Comparison of ENCODE assay signal across 1 cellular context in genomic region chr11:2916892-2917645, GRCh38.
A peak's percentile ranks its signal among the peaks of the same experiment; 100 is the strongest.
TF ChIP-seq lines count a peak whose summit lies in the region.

No MANE protein-coding gene starts in this region.

TF ChIP-seq in K562, 482 proteins besides CTCF, POLR2A, EP300 and RAD21:
- TF ChIP-seq POLR2G (IDR thresholded peaks at IDR 0.05; ENCODE audit: low read depth, low read length) (peak; percentile 22; the same call in 1 of the 2 replicates), MAFF (IDR thresholded peaks at IDR 0.05; ENCODE audit: low read length) (no peak), CREM (IDR thresholded peaks at IDR 0.05; ENCODE audit: low read depth) (no peak), RBFOX2 (IDR thresholded peaks at IDR 0.05; ENCODE audit: low read depth, low read length) (0 out of 2 replicates have a peak, but pooled peaks have one; percentile 6)
- TF ChIP-seq, protein P1, sequence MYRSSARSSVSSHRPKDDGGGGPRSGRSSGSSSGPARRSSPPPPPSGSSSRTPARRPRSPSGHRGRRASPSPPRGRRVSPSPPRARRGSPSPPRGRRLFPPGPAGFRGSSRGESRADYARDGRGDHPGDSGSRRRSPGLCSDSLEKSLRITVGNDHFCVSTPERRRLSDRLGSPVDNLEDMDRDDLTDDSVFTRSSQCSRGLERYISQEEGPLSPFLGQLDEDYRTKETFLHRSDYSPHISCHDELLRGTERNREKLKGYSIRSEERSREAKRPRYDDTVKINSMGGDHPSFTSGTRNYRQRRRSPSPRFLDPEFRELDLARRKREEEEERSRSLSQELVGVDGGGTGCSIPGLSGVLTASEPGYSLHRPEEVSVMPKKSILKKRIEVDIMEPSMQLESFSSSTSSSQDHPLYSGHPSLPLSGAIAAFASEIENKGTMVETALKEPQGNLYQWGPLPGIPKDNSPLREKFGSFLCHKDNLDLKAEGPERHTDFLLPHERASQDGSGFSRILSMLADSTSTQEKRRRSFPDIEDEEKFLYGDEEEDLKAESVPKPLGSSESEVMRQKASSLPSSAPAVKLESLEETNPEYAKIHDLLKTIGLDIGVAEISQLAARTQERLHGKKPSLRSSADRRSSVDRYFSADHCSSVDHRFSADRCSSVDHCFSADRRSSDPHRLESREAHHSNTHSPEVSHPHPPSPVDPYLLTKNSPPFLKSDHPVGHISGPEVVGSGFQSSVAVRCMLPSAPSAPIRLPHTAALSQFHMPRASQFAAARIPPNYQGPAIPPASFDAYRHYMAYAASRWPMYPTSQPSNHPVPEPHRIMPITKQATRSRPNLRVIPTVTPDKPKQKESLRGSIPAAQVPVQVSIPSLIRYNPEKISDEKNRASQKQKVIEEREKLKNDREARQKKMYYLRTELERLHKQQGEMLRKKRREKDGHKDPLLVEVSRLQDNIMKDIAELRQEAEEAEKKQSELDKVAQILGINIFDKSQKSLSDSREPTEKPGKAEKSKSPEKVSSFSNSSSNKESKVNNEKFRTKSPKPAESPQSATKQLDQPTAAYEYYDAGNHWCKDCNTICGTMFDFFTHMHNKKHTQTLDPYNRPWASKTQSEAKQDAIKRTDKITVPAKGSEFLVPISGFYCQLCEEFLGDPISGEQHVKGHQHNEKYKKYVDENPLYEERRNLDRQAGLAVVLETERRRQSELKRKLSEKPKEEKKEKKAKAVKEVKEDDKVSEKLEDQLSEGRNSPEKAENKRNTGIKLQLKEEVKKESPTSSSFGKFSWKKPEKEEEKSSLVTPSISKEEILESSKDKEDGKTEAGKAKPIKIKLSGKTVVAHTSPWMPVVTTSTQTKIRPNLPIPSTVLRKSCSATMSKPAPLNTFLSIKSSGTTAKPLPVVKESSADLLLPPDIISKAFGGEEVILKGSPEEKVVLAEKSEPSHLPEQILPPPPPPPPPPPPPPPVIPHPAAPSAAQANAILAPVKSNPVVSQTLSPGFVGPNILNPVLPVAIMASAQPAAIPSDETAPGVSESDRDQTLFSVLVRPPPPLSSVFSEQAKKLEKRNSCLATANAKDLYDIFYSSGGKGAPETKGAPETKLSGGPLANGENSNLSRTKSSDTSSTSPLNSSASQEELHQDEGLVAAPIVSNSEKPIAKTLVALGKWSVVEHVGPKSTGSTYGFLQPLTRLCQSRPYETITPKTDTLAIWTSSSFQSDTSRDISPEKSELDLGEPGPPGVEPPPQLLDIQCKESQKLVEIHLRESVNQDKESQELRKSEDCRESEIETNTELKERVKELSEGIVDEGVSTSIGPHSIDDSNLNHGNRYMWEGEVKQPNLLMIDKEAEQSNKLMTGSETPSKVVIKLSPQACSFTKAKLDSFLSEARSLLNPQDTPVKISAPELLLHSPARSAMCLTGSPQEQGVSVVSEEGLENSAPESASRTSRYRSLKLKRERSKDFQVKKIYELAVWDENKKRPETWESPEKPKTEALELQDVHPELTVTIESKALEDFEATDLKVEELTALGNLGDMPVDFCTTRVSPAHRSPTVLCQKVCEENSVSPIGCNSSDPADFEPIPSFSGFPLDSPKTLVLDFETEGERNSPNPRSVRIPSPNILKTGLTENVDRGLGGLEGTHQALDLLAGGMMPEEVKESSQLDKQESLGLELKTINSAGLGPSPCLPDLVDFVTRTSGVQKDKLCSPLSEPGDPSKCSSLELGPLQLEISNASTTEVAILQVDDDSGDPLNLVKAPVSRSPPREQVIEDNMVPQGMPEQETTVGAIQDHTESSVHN (IDR thresholded peaks at IDR 0.05; ENCODE audit: borderline replicate concordance in 1 of 2, low read depth in 1 of 2): no peak
